ENCODE assay signal across 2 cellular contexts in genomic region chr17:36593651-36594316, GRCh38.
TF ChIP-seq lines count a peak whose summit lies in the region.

No MANE protein-coding gene starts in this region.

TF ChIP-seq in HCT116, 20 proteins besides CTCF, POLR2A, EP300 and RAD21:
- TF ChIP-seq ATF3 (IDR thresholded peaks at IDR 0.05) (no peak), FOSL1 (IDR thresholded peaks at IDR 0.05; ENCODE audit: low read depth) (no peak), SP1 (IDR thresholded peaks at IDR 0.05; ENCODE audit: low read depth) (no peak), ZBTB33 (IDR thresholded peaks at IDR 0.05; ENCODE audit: extremely low read depth, insufficient replicate concordance, low read length) (no peak), CBX3 (IDR thresholded peaks at IDR 0.05; ENCODE audit: low read depth) (no peak), YY1 (IDR thresholded peaks at IDR 0.05; ENCODE audit: extremely low read depth, insufficient replicate concordance, low read depth, low read length) (no peak), POLR2AphosphoS5 (IDR thresholded peaks at IDR 0.05; ENCODE audit: low read depth, low read length) (no peak), REST (IDR thresholded peaks at IDR 0.05; ENCODE audit: low read depth) (no peak)
TF ChIP-seq in HCT116: peak in this region for 0.

TF ChIP-seq in H1, 55 proteins besides CTCF, POLR2A, EP300 and RAD21:
- no peak for TF ChIP-seq CBX8 (IDR thresholded peaks at IDR 0.05; ENCODE audit: borderline replicate concordance, low read depth, low read length)
- no peak for TF ChIP-seq CTBP2 (IDR thresholded peaks at IDR 0.05; ENCODE audit: borderline replicate concordance, insufficient read depth, insufficient read length, low read length)
- TF ChIP-seq MAX (IDR thresholded peaks at IDR 0.05), result no peak
- TF ChIP-seq FOSL1 (IDR thresholded peaks at IDR 0.05; ENCODE audit: insufficient read depth, low read depth, low read length), result no peak
- no peak for TF ChIP-seq BACH1 (IDR thresholded peaks at IDR 0.05; ENCODE audit: low read length)
- TF ChIP-seq ASH2L (IDR thresholded peaks at IDR 0.05; ENCODE audit: low read length), result no peak
- no peak for TF ChIP-seq POU5F1 (IDR thresholded peaks at IDR 0.05; ENCODE audit: low read depth, low read length)
- TF ChIP-seq RNF2 (IDR thresholded peaks at IDR 0.05; ENCODE audit: borderline replicate concordance, low read depth, low read length, missing control alignments, poor library complexity, severe bottlenecking), result no peak
- no peak for TF ChIP-seq TCF12 (IDR thresholded peaks at IDR 0.05; ENCODE audit: low read depth, low read length)
- TF ChIP-seq SP1 (IDR thresholded peaks at IDR 0.05; ENCODE audit: low read depth, low read length), result no peak
- no peak for TF ChIP-seq EZH2 (IDR thresholded peaks at IDR 0.05; ENCODE audit: low read depth, low read length, severe bottlenecking)
